ENCODE assay signal across 15 cellular contexts in the genomic region with DNA sequence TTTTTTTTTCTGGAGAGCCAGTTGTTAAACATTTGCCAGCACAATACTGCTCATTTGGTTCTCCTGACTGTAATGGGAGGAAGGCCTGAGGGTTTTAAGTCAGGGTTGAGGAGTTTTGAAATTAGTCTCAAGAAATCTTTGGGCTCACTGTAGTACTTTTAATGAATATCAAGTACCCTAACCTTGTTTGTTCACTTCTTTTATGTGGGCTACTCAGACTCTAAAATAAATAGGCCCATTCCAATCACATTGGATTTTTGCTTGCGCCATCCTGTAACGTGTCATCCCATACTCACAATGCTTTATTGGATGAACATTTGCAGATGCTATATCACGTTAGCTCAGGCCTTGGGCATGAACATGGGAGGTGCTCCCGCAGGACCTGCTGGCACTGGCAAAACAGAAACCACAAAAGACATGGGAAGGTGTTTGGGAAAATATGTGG.
"Had no signal": no experiment of that assay in that cellular context is flagged by ENCODE, and none has a peak within 500 bp of the region (broad histone marks: within the 10 kb centered on the region; RNA-seq: fewer than 3 reads in every experiment).

No MANE protein-coding gene starts in this region.

- H3K4me1 Mint-ChIP-seq: activated CD4-positive, alpha-beta T cell treated with anti-CD3 and anti-CD28 coated beads for 36 hours; mesothelial cell of epicardium; neural crest cell had no signal

- H3K4me3 ChIP-seq: esophagus muscularis mucosa, hepatocyte, prostate gland, suprapubic skin had no signal

- H3K9me3 Mint-ChIP-seq: activated CD4-positive, alpha-beta memory T cell treated with anti-CD3 and anti-CD28 coated beads for 36 hours; activated naive CD4-positive, alpha-beta T cell treated with anti-CD3 and anti-CD28 coated beads, Interleukin-2, amount 50 U/mL, for 72 hours; activated T-cell treated with anti-CD3 and anti-CD28 coated beads, Interleukin-2, amount 50 U/mL, for 4 hours; mesothelial cell of epicardium; neural crest cell; stimulated activated naive CD8-positive, alpha-beta T cell treated with anti-CD3 and anti-CD28 coated beads, Interleukin-15, Interleukin-2, amounts not matched to agents 100 ng/mL and 50 ng/mL, for 24 hours had no signal

- DNase-seq: activated CD4-positive, alpha-beta memory T cell treated with anti-CD3 and anti-CD28 coated beads for 36 hours; activated CD4-positive, alpha-beta T cell treated with anti-CD3 and anti-CD28 coated beads for 36 hours; activated effector memory CD4-positive, alpha-beta T cell treated with anti-CD3 and anti-CD28 coated beads, Interleukin-2, amount 50 U/mL, for 16 hours; activated T-cell treated with anti-CD3 and anti-CD28 coated beads, Interleukin-2, amount 50 U/mL, for 4 hours; islet precursor cell; trophoblast cell had no signal

- H3K27ac ChIP-seq: esophagus muscularis mucosa, hepatocyte, suprapubic skin had no signal

- H3K4me3 Mint-ChIP-seq: activated CD4-positive, alpha-beta memory T cell treated with anti-CD3 and anti-CD28 coated beads for 36 hours; activated CD4-positive, alpha-beta T cell treated with anti-CD3 and anti-CD28 coated beads for 36 hours; activated T-cell treated with anti-CD3 and anti-CD28 coated beads, Interleukin-2, amount 50 U/mL, for 4 hours; mesothelial cell of epicardium; neural crest cell; stimulated activated naive CD8-positive, alpha-beta T cell treated with anti-CD3 and anti-CD28 coated beads, Interleukin-15, Interleukin-2, amounts not matched to agents 100 ng/mL and 50 ng/mL, for 24 hours had no signal

- H3K27ac Mint-ChIP-seq: activated CD4-positive, alpha-beta memory T cell treated with anti-CD3 and anti-CD28 coated beads for 36 hours; activated CD4-positive, alpha-beta T cell treated with anti-CD3 and anti-CD28 coated beads for 36 hours; activated naive CD4-positive, alpha-beta T cell treated with anti-CD3 and anti-CD28 coated beads, Interleukin-2, amount 50 U/mL, for 72 hours; mesothelial cell of epicardium; stimulated activated naive CD8-positive, alpha-beta T cell treated with anti-CD3 and anti-CD28 coated beads, Interleukin-15, Interleukin-2, amounts not matched to agents 100 ng/mL and 50 ng/mL, for 24 hours had no signal

- H3K36me3 Mint-ChIP-seq: activated CD4-positive, alpha-beta memory T cell treated with anti-CD3 and anti-CD28 coated beads for 36 hours; activated naive CD4-positive, alpha-beta T cell treated with anti-CD3 and anti-CD28 coated beads, Interleukin-2, amount 50 U/mL, for 72 hours; mesothelial cell of epicardium had no signal

- ATAC-seq: activated CD4-positive, alpha-beta T cell treated with anti-CD3 and anti-CD28 coated beads for 36 hours; activated naive CD4-positive, alpha-beta T cell treated with anti-CD3 and anti-CD28 coated beads, Interleukin-2, amount 50 U/mL, for 72 hours; activated T-cell treated with anti-CD3 and anti-CD28 coated beads, Interleukin-2, amount 50 U/mL, for 4 hours; sciatic nerve had no signal
